In the genomic region with DNA sequence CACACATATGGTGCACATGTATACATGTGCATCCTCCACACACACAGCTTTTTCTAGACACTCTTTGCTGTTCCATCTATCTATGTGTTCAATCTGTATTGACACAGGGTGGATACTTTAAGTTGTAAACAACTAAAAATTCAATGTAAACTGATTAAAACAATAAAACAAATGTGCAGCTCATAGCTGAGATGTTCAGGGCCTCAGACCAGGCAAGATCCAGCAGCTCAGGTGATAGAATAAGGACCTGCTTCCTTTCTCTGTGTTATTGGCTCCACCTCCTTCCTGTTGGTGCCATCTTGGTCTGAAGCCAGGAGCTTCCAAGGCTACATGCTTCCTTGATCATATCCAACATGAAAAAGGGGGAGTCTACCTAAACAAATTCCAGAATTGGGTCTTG, we compare ENCODE assay signal across 20 cellular contexts.
"Had no signal": no experiment of that assay in that cellular context is flagged by ENCODE, and none has a peak within 500 bp of the region (broad histone marks: within the 10 kb centered on the region; RNA-seq: fewer than 3 reads in every experiment).

No MANE protein-coding gene starts in this region.

- DNase-seq: natural killer cell; occipital lobe; ovary; posterior cingulate gyrus; psoas muscle; right cardiac atrium; right lobe of liver; sigmoid colon; small intestine; stimulated activated CD4-positive, alpha-beta T cell treated with anti-CD3 and anti-CD28 coated beads, Interleukin-15, amount 100 ng/mL, for 24 hours; stimulated activated CD4-positive, alpha-beta T cell treated with anti-CD3 and anti-CD28 coated beads, Interleukin-2, amount 100 ng/mL, for 24 hours; stimulated activated CD4-positive, alpha-beta T cell treated with anti-CD3 and anti-CD28 coated beads, Interleukin-2, amount 100 ng/mL, for 48 hours; stimulated activated CD4-positive, alpha-beta T cell treated with anti-CD3 and anti-CD28 coated beads, Interleukin-4, amount 100 ng/mL, for 24 hours; stimulated activated naive B cell treated with anti-CD40 and anti-IgM and Interleukin-4, amounts not matched to agents 10 μg/mL and 1 μg/mL and 100 μg/mL, for 72 hours; stimulated activated naive CD4-positive, alpha-beta T cell treated with Interleukin-2 at 50 U/mL for 16 hours; stomach; thyroid gland; trophoblast cell; upper lobe of left lung had no signal

- ATAC-seq: natural killer cell; psoas muscle; right cardiac atrium; right lobe of liver; stimulated activated effector memory CD8-positive, alpha-beta T cell treated with anti-CD3 and anti-CD28 coated beads, Interleukin-12 subunit alpha, Interleukin-12 subunit beta, amount 100 ng/mL, for 72 hours; stimulated activated naive B cell treated with anti-CD40 and anti-IgM and Interleukin-4, amounts not matched to agents 10 μg/mL and 1 μg/mL and 100 μg/mL, for 72 hours had no signal
